Comparison of ENCODE assay signal across 26 cellular contexts in genomic region chr4:128277856-128278255, GRCh38.
"Had no signal": no experiment of that assay in that cellular context is flagged by ENCODE, and none has a peak within 500 bp of the region (broad histone marks: within the 10 kb centered on the region; RNA-seq: fewer than 3 reads in every experiment).

No MANE protein-coding gene starts in this region.

- H3K9ac ChIP-seq: SK-N-SH had no signal

- H3K9me3 ChIP-seq: Peyer's patch, SJSA1 had no signal

- H3K4me2 ChIP-seq: SK-N-SH had no signal

- H3K36me3 ChIP-seq: Peyer's patch had no signal

- H3K9me2 ChIP-seq: SK-N-SH had no signal

- H3K27me3 ChIP-seq: Peyer's patch, SJSA1 had no signal

- H3K27ac ChIP-seq: Peyer's patch, SJSA1 had no signal

- H3K4me3 ChIP-seq: Peyer's patch, SJSA1 had no signal

- DNase-seq: activated CD4-positive, alpha-beta T cell treated with anti-CD3 and anti-CD28 coated beads, Interleukin-2, amount 10 ng/mL, durations not matched to agents 24 days and 14 days; activated CD4-positive, alpha-beta T cell treated with anti-CD3 and anti-CD28 coated beads, Interleukin-2, amount 50 U/mL, for 48 hours; activated CD8-positive, alpha-beta T cell treated with anti-CD3 and anti-CD28 coated beads, Interleukin-2, amount 10 ng/mL, durations not matched to agents 7 days and 5 days; activated gamma-delta T cell treated with Interleukin-2 at 50 U/mL for 16 hours; activated naive CD4-positive, alpha-beta T cell treated with anti-CD3 and anti-CD28 coated beads for 36 hours; activated naive CD8-positive, alpha-beta T cell treated with anti-CD3 and anti-CD28 coated beads, Interleukin-2, amount 50 U/mL, for 24 hours; activated T-cell treated with anti-CD3 and anti-CD28 coated beads for 4 hours; activated T-cell treated with anti-CD3 and anti-CD28 coated beads, Interleukin-2, amount 50 U/mL, for 4 hours; anterior cingulate cortex; Kasumi-1; NCI-H1092 treated with DMSO at 0.1 percent for 48 hours; NCI-H1417; NCI-H146; NCI-H187; NCI-H2029 treated with DMSO at 0.1 percent for 48 hours; NCI-H2107; NCI-H226; NCI-H446 treated with DMSO at 0.1 percent for 48 hours; NCI-H524; NK-92 treated with Interleukin-12 subunit alpha and Interleukin-12 subunit beta, amount 100 ng/mL, for 24 hours; PC-3; Peyer's patch; RPMI8226; SHP77 treated with DMSO at 0.1 percent for 48 hours; SK-N-SH had no signal
